ENCODE assay signal across 12 cellular contexts in the genomic region with DNA sequence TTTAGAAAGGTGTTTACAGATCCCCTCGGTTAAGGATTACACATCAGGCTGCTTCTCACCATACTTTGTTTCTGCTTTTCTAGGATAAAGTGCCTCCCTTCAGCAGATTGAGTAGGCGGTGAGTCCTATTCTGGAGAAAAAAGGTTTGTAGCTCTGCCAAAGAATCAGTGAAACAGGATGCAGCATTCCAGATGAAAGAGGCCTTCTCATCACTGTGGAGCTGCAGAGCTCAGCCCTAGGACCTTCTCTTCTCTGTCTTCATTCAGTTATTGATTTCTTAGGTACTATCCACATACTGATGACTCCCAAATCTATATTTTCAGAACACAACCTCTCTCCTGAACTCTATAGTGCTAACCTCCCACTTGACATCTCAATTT.
A peak's percentile ranks its signal among the peaks of the same experiment; 100 is the strongest.
DNase-seq lines count a peak whose midpoint lies in the region; ATAC-seq and TF ChIP-seq lines count a peak whose summit lies in the region.
"Had no signal": no experiment of that assay in that cellular context is flagged by ENCODE, and none has a peak within 500 bp of the region (broad histone marks: within the 10 kb centered on the region; RNA-seq: fewer than 3 reads in every experiment).

No MANE protein-coding gene starts in this region.

- no peaks in the 10 kb centered on the region for H3K23me2 ChIP-seq in H9 (ENCODE audit: insufficient read length, low read depth, low read length, poor library complexity, severe bottlenecking)

- intact Hi-C loops in mammary epithelial cell (cut with micrococcal nuclease) (no loop called here), adrenal gland (cut with DNase I) (no loop called here)

- H2BK5ac ChIP-seq in H9 (ENCODE audit: insufficient read length, low read length) (no peak overlapping the region), mesendoderm (ENCODE audit: low read length) (no peak overlapping the region)

- peak overlapping the region; percentile 65 for H2AFZ ChIP-seq in H9 (ENCODE audit: low read length)
- H2AFZ ChIP-seq in mammary epithelial cell (ENCODE audit: low read depth, low read length) = peak overlapping the region; percentile 69

- H2BK120ac ChIP-seq in H9 (ENCODE audit: low read depth, low read length, poor library complexity, severe bottlenecking) (no peak overlapping the region), mesendoderm (ENCODE audit: low read depth, low read length) (no peak overlapping the region)

- H4K20me1 ChIP-seq in H9 (ENCODE audit: control insufficient read depth, insufficient read depth, insufficient read length) (no peaks in the 10 kb centered on the region), mammary epithelial cell (ENCODE audit: insufficient read depth, low read length) (no peaks in the 10 kb centered on the region)

- H3K36me3 Mint-ChIP-seq in H9 (ENCODE audit: insufficient read depth in 1 of 3, low read depth in 3 of 3) (no peaks in the 10 kb centered on the region), type B pancreatic cell (no peaks in the 10 kb centered on the region)
- H3K36me3 Mint-ChIP-seq: naive B cell had no signal

- no peaks in the 10 kb centered on the region for H3K27me3 ChIP-seq in H9 (ENCODE audit: insufficient read depth, low read length)
- H3K27me3 ChIP-seq in mammary epithelial cell (ENCODE audit: insufficient read depth, low read length) = no peaks in the 10 kb centered on the region
- H3K27me3 ChIP-seq in mesendoderm (ENCODE audit: insufficient read depth, low read length, poor library complexity) = no peaks in the 10 kb centered on the region
- H3K27me3 ChIP-seq in adrenal gland = no peaks in the 10 kb centered on the region
- H3K27me3 ChIP-seq: dorsolateral prefrontal cortex, tibial nerve had no signal

- no CpG with 5 or more reads among the region's 2 CpGs for WGBS in H9 (ENCODE audit: extremely low coverage, insufficient read length, low lambda C conversion rate)
- WGBS in mammary epithelial cell (ENCODE audit: low coverage, missing lambda C conversion rate) = 11% methylated on average over 2 of the region's 2 CpGs
- WGBS in mesendoderm (ENCODE audit: extremely low coverage, insufficient coverage, low lambda C conversion rate) = no CpG with 5 or more reads among the region's 2 CpGs
- 59 to 88% (median 72%) methylated on average over 2 of the region's 2 CpGs for WGBS in adrenal gland, 4 donors

- ATAC-seq in HG02642 (IDR thresholded peaks at IDR 0.05; ENCODE audit: poor library complexity, unreplicated experiment) = no peak

- H3K4me1 ChIP-seq in H9 (ENCODE audit: insufficient read depth, low read length) (no peaks in the 10 kb centered on the region; the same call in 1 of the 2 replicates), mammary epithelial cell (ENCODE audit: insufficient read depth, low read length) (peaks cover 17% of the 10 kb centered on the region), mesendoderm (ENCODE audit: control insufficient read depth, low read depth, low read length) (peaks cover 4% of the 10 kb centered on the region), adrenal gland (replicated peaks in 1 of 2) (no peaks in the 10 kb centered on the region)

- no TSS peak for BruUV-seq in mammary epithelial cell (replicated peaks; lab: Mats Ljungman, UMichigan)

- H3K4me2 ChIP-seq in H9 (ENCODE audit: insufficient read depth, insufficient read length, low read length) = no peak overlapping the region
- H3K4me2 ChIP-seq in mammary epithelial cell (ENCODE audit: insufficient read depth, low read depth, low read length) = peak overlapping the region; percentile 43
- H3K4me2 ChIP-seq in mesendoderm (ENCODE audit: low read length) = no peak overlapping the region

- H3T11ph ChIP-seq in H9 (ENCODE audit: low read length) = no peak overlapping the region

- H3K27ac ChIP-seq in H9 (ENCODE audit: insufficient read length, low read depth, low read length) (no peak overlapping the region), mammary epithelial cell (ENCODE audit: insufficient read depth, low read depth, low read length) (peak overlapping the region; percentile 27), mesendoderm (ENCODE audit: low read depth, low read length) (peak overlapping the region; percentile 44), adrenal gland (no peak overlapping the region)

- H4K8ac ChIP-seq in H9 (replicated peaks; ENCODE audit: insufficient read length, low read depth, low read length) = no peak overlapping the region
- no peak overlapping the region for H4K8ac ChIP-seq in mesendoderm (ENCODE audit: low read depth, low read length)

- H3K4me1 Mint-ChIP-seq in H9 = peaks cover 16 to 18% of the 10 kb centered on the region in 2 experiments
- peaks cover 13% of the 10 kb centered on the region for H3K4me1 Mint-ChIP-seq in type B pancreatic cell (ENCODE audit: unreplicated experiment)
- H3K4me1 Mint-ChIP-seq: activated B cell treated with CpG ODN at 0.5 μM for 24 hours, naive B cell had no signal

- no peaks in the 10 kb centered on the region for H3K27me3 Mint-ChIP-seq in H9 (ENCODE audit: low read depth)
- no peaks in the 10 kb centered on the region for H3K27me3 Mint-ChIP-seq in type B pancreatic cell
- H3K27me3 Mint-ChIP-seq: activated B cell treated with CpG ODN at 0.5 μM for 24 hours, naive B cell had no signal

- H3K79me2 ChIP-seq in H9 (ENCODE audit: insufficient read depth, low read length) (no peaks in the 10 kb centered on the region), mammary epithelial cell (ENCODE audit: insufficient read depth, low read length) (no peaks in the 10 kb centered on the region), mesendoderm (ENCODE audit: control insufficient read depth, insufficient read depth, low read length) (no peaks in the 10 kb centered on the region)

- H3K79me1 ChIP-seq in H9 (ENCODE audit: insufficient read depth, low read depth, low read length, poor library complexity, severe bottlenecking) (no peaks in the 10 kb centered on the region), mesendoderm (ENCODE audit: low read length) (no peaks in the 10 kb centered on the region)

- no peak overlapping the region for H3K23ac ChIP-seq in H9 (ENCODE audit: insufficient read length, low read depth, low read length)
- no peak overlapping the region for H3K23ac ChIP-seq in mesendoderm (ENCODE audit: low read length)

- peak overlapping the region in 1 of 3 experiments; percentile 5; a peak in 1 of 7 replicates for H3K27ac Mint-ChIP-seq in H9
- H3K27ac Mint-ChIP-seq in type B pancreatic cell = no peak overlapping the region
- H3K27ac Mint-ChIP-seq: activated B cell treated with CpG ODN at 0.5 μM for 24 hours, naive B cell had no signal

- dilution Hi-C loops in mammary epithelial cell (cut with HindIII; ENCODE audit: low sequenced_read_pairs) = no loop called here

- H3K4me3 Mint-ChIP-seq in H9 = no peak overlapping the region
- peak overlapping the region; percentile 0 for H3K4me3 Mint-ChIP-seq in type B pancreatic cell
- H3K4me3 Mint-ChIP-seq: activated B cell treated with CpG ODN at 0.5 μM for 24 hours, naive B cell had no signal

- no peak for DNase-seq in H9
- peak; percentile 52 for DNase-seq in mammary epithelial cell
- no peak for DNase-seq in mesendoderm
- no peak for DNase-seq in type B pancreatic cell (ENCODE audit: extremely low spot score, unreplicated experiment)
- no peak for DNase-seq in adrenal gland
- no peak for DNase-seq in stimulated activated naive CD4-positive, alpha-beta T cell treated with Interleukin-2 at 50 U/mL for 16 hours (lab: John Stamatoyannopoulos, UW)
- DNase-seq: activated B cell treated with CpG ODN at 0.5 μM for 24 hours, naive B cell, NCI-H2107 had no signal

- H3K9ac ChIP-seq in H9 (ENCODE audit: extremely low read depth, insufficient read length, low read length) (no peak overlapping the region), mammary epithelial cell (ENCODE audit: insufficient read depth, low read length) (no peak overlapping the region), mesendoderm (ENCODE audit: low read length) (no peak overlapping the region)

- H2BK15ac ChIP-seq in H9 (ENCODE audit: low read depth, low read length) (no peak overlapping the region), mesendoderm (replicated peaks; ENCODE audit: low read depth) (no peak overlapping the region)

- CTCF ChIA-PET in mammary epithelial cell (lab: Charles Lee; ENCODE audit: low non-redundant PET) = interaction anchor here (0.6 kb wide), 1 partner anchor 26 kb away, joined by 5 read pairs; no protein-coding TSS in a partner anchor

- TF ChIP-seq CTCF in H9 (conservative IDR thresholded peaks at IDR 0.05) (no peak), mammary epithelial cell (conservative IDR thresholded peaks at IDR 0.05 in 1 of 2, IDR thresholded peaks at IDR 0.05 in 1 of 2; ENCODE audit: extremely low read depth in 1 of 2, insufficient read depth in 1 of 2, low read depth in 1 of 2, low read length in 2 of 2) (no peak), type B pancreatic cell (conservative IDR thresholded peaks at IDR 0.05) (no peak), adrenal gland (IDR thresholded peaks at IDR 0.05) (no peak)

- H3K4ac ChIP-seq in H9 (ENCODE audit: low read depth, low read length) (no peak overlapping the region), mesendoderm (ENCODE audit: low read depth, low read length) (no peak overlapping the region)

- no peak overlapping the region for H3K18ac ChIP-seq in H9 (ENCODE audit: insufficient read length, low read depth, low read length)
- peak overlapping the region; percentile 69 for H3K18ac ChIP-seq in mesendoderm (ENCODE audit: low read length)

- H3K4me3 ChIP-seq in mammary epithelial cell (replicated peaks in 1 of 3; ENCODE audit: insufficient read depth in 1 of 3, low read depth in 2 of 3, low read length in 3 of 3) = no peak overlapping the region
- H3K4me3 ChIP-seq in mesendoderm (ENCODE audit: low read length) = no peak overlapping the region
- no peak overlapping the region for H3K4me3 ChIP-seq in adrenal gland
- H3K4me3 ChIP-seq: dorsolateral prefrontal cortex, tibial nerve had no signal

- H2BK20ac ChIP-seq in H9 (ENCODE audit: low read depth, low read length, poor library complexity, severe bottlenecking) = no peak overlapping the region

- H3K36me3 ChIP-seq in mammary epithelial cell (ENCODE audit: insufficient read depth, low read length) (no peaks in the 10 kb centered on the region), mesendoderm (ENCODE audit: control insufficient read depth, insufficient read depth, low read length) (no peaks in the 10 kb centered on the region), adrenal gland (replicated peaks in 1 of 2) (no peaks in the 10 kb centered on the region)
- H3K36me3 ChIP-seq: tibial nerve had no signal

- H3K9me3 ChIP-seq in H9 (ENCODE audit: control insufficient read depth, low read depth, low read length) (no peaks in the 10 kb centered on the region), mammary epithelial cell (replicated peaks; ENCODE audit: insufficient read depth, low read length) (no peaks in the 10 kb centered on the region), adrenal gland (replicated peaks in 1 of 3) (no peaks in the 10 kb centered on the region)
- H3K9me3 ChIP-seq: tibial nerve had no signal

- H3K9me3 Mint-ChIP-seq in H9 = no peaks in the 10 kb centered on the region
- H3K9me3 Mint-ChIP-seq in type B pancreatic cell = peaks cover 4% of the 10 kb centered on the region
- H3K9me3 Mint-ChIP-seq: activated B cell treated with CpG ODN at 0.5 μM for 24 hours, naive B cell had no signal

- H3K56ac ChIP-seq in H9 (ENCODE audit: insufficient read length, low read depth, low read length) = no peak overlapping the region
- H3K56ac ChIP-seq in mesendoderm (ENCODE audit: low read length) = no peak overlapping the region

- H4K5ac ChIP-seq in H9 (ENCODE audit: insufficient read length, low read depth, low read length) = no peak overlapping the region
- no peak overlapping the region for H4K5ac ChIP-seq in mesendoderm (ENCODE audit: low read length)

- H3K14ac ChIP-seq in H9 (ENCODE audit: insufficient read depth, low read length) = no peak overlapping the region

- TF ChIP-seq POLR2A in adrenal gland (IDR thresholded peaks at IDR 0.05) = no peak

- H2AK5ac ChIP-seq in H9 (ENCODE audit: insufficient read length, low read length) = no peak overlapping the region
- no peak overlapping the region for H2AK5ac ChIP-seq in mesendoderm (ENCODE audit: low read length)

- no peak overlapping the region for H2BK12ac ChIP-seq in H9 (ENCODE audit: insufficient read length, low read depth, low read length)

- H4K91ac ChIP-seq in H9 (ENCODE audit: insufficient read length, low read depth, low read length) = no peak overlapping the region

- in situ Hi-C loops in mammary epithelial cell (cut with MboI; ENCODE audit: low sequenced_read_pairs in 2 of 2) = no loop called here

Comparison
In these comparisons a context has a peak if more than half of its experiments do, and no peak if none do; other contexts are left out.
1. H3K27ac ChIP-seq: peak in mammary epithelial cell (single experiment) and mesendoderm (single experiment); none in H9 (single experiment) and adrenal gland (0 of 5).